9 cellular contexts compared by ENCODE assay signal in the genomic region with DNA sequence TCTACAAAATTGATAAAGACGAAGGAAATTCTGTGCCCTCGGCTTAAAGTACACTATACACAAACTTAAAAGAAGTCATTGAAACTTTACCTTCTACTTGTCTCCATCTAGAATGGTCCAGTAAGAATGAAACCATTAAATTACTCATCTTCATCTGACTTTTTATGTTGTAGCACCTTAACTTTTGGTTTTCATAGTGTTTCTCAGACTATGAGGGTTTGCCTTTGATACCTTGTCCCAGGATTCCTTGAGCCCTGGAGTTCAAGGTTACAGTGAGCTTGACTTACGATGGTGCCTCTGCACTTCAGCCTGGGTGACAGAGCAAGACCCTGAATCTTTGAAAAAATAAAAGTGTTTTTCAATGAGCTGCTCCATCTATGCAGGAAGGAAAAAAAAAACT.
DNase-seq lines count a peak whose midpoint lies in the region; ATAC-seq and TF ChIP-seq lines count a peak whose summit lies in the region.
"Had no signal": no experiment of that assay in that cellular context is flagged by ENCODE, and none has a peak within 500 bp of the region (broad histone marks: within the 10 kb centered on the region; RNA-seq: fewer than 3 reads in every experiment).

No MANE protein-coding gene starts in this region.

- H4K91ac ChIP-seq in trophoblast cell (ENCODE audit: low read depth, low read length), result no peak overlapping the region

- no peak overlapping the region for H3K4me2 ChIP-seq in trophoblast cell (ENCODE audit: low read length)

- TF ChIP-seq CTCF in prostate gland (IDR thresholded peaks at IDR 0.05), result no peak

- H3K4me3 ChIP-seq in trophoblast cell (ENCODE audit: low read depth, low read length), result no peak overlapping the region
- H3K4me3 ChIP-seq in prostate gland, result no peak overlapping the region

- WGBS in trophoblast cell (ENCODE audit: extremely low coverage, insufficient coverage, insufficient read length), result no CpG with 5 or more reads among the region's 3 CpGs
- WGBS in prostate gland, result 96% methylated on average over 3 of the region's 3 CpGs

- H3K27me3 ChIP-seq in trophoblast cell (ENCODE audit: insufficient read depth, low read length) (no peaks in the 10 kb centered on the region), prostate gland (replicated peaks; ENCODE audit: insufficient read depth) (no peaks in the 10 kb centered on the region)

- H3K36me3 ChIP-seq in trophoblast cell (ENCODE audit: control insufficient read depth in 1 of 2, insufficient read depth in 2 of 2, low read length in 2 of 2) (peaks cover 7% of the 10 kb centered on the region in 2 experiments), prostate gland (no peaks in the 10 kb centered on the region)

- H3K18ac ChIP-seq in trophoblast cell (ENCODE audit: low read length), result no peak overlapping the region

- H3K4me1 ChIP-seq in trophoblast cell (ENCODE audit: control insufficient read depth in 1 of 2, insufficient read depth in 2 of 2, low read length in 2 of 2) (no peaks in the 10 kb centered on the region), prostate gland (replicated peaks) (no peaks in the 10 kb centered on the region)

- H3K14ac ChIP-seq in trophoblast cell (ENCODE audit: low read length), result no peak overlapping the region

- intact Hi-C loops in prostate gland (cut with DNase I), result no loop called here

- ATAC-seq in GM18499 (IDR thresholded peaks at IDR 0.05; ENCODE audit: insufficient read depth, unreplicated experiment), result peak; percentile 88
- peak; percentile 82 for ATAC-seq in GM19455 (IDR thresholded peaks at IDR 0.05; ENCODE audit: unreplicated experiment)
- ATAC-seq in HG03060 (IDR thresholded peaks at IDR 0.05; ENCODE audit: low read depth, unreplicated experiment), result peak; percentile 87
- no peak for ATAC-seq in GM19324 (IDR thresholded peaks at IDR 0.05; ENCODE audit: low FRiP score, unreplicated experiment)

- H2BK5ac ChIP-seq in trophoblast cell (ENCODE audit: low read depth, low read length, poor library complexity), result no peak overlapping the region

- H3K79me2 ChIP-seq in trophoblast cell (ENCODE audit: control insufficient read depth, insufficient read depth, low read length, poor library complexity), result no peaks in the 10 kb centered on the region

- H3K79me1 ChIP-seq in trophoblast cell (ENCODE audit: low read length), result no peaks in the 10 kb centered on the region

- H2AK5ac ChIP-seq in trophoblast cell (ENCODE audit: low read length), result no peak overlapping the region

- H3K27ac ChIP-seq in trophoblast cell (ENCODE audit: low read depth, low read length) (no peak overlapping the region), prostate gland (no peak overlapping the region)
- H3K27ac ChIP-seq: HL-60 had no signal

- H2AFZ ChIP-seq in trophoblast cell (ENCODE audit: insufficient read depth, low read length, poor library complexity), result no peak overlapping the region

- no peak overlapping the region for H3K9ac ChIP-seq in trophoblast cell (ENCODE audit: low read length)

- peak; percentile 32 for DNase-seq in activated naive CD4-positive, alpha-beta T cell treated with anti-CD3 and anti-CD28 coated beads, Interleukin-2, amount 50 U/mL, for 16 hours
- DNase-seq in trophoblast cell (no peak), prostate gland (ENCODE audit: low spot score) (no peak), NK-92 (lab: John Stamatoyannopoulos, UW; ENCODE audit: unreplicated experiment) (no peak)

- no peak for TF ChIP-seq POLR2A in prostate gland (IDR thresholded peaks at IDR 0.05)

- no peaks in the 10 kb centered on the region for H3K9me3 ChIP-seq in trophoblast cell (ENCODE audit: insufficient read depth, low read depth, low read length)
- no peaks in the 10 kb centered on the region for H3K9me3 ChIP-seq in prostate gland

- no peak overlapping the region for H2BK120ac ChIP-seq in trophoblast cell (ENCODE audit: insufficient read depth, low read length, poor library complexity)

- no peak overlapping the region for H4K8ac ChIP-seq in trophoblast cell (ENCODE audit: low read depth, low read length)

- H2BK12ac ChIP-seq in trophoblast cell (ENCODE audit: low read length), result no peak overlapping the region

- no peak overlapping the region for H3K4ac ChIP-seq in trophoblast cell (ENCODE audit: low read depth, low read length)

- no peak overlapping the region for H4K12ac ChIP-seq in trophoblast cell (ENCODE audit: low read depth, low read length)

- no peak overlapping the region for H3K23ac ChIP-seq in trophoblast cell (ENCODE audit: low read length)
